In genomic region chr1:162367073-162367472, GRCh38 we compare ENCODE assay signal across 1 cellular context.
TF ChIP-seq lines count a peak whose summit lies in the region.

No MANE protein-coding gene starts in this region.

TF ChIP-seq in IMR-90, 13 proteins besides CTCF, POLR2A, EP300 and RAD21:
- no peak for TF ChIP-seq SMC3 (IDR thresholded peaks at IDR 0.05; ENCODE audit: low read depth, low read length)
- TF ChIP-seq MAZ (IDR thresholded peaks at IDR 0.05; ENCODE audit: borderline replicate concordance, low read depth, low read length): no peak
- no peak for TF ChIP-seq MXI1 (IDR thresholded peaks at IDR 0.05; ENCODE audit: borderline replicate concordance, low read depth, low read length)
- TF ChIP-seq FOS (IDR thresholded peaks at IDR 0.05; ENCODE audit: low read depth, low read length): no peak
- no peak for TF ChIP-seq RFX5 (IDR thresholded peaks at IDR 0.05; ENCODE audit: low read depth, low read length)
- no peak for TF ChIP-seq CHD1 (IDR thresholded peaks at IDR 0.05; ENCODE audit: low read depth, low read length)
- no peak for TF ChIP-seq CEBPB (IDR thresholded peaks at IDR 0.05; ENCODE audit: low read depth, low read length)
- TF ChIP-seq MAFK (IDR thresholded peaks at IDR 0.05; ENCODE audit: low read depth, low read length): no peak
- no peak for TF ChIP-seq RCOR1 (IDR thresholded peaks at IDR 0.05; ENCODE audit: insufficient replicate concordance, low read length)
- TF ChIP-seq BHLHE40 (IDR thresholded peaks at IDR 0.05; ENCODE audit: low read depth, low read length): no peak
- no peak for TF ChIP-seq USF2 (IDR thresholded peaks at IDR 0.05; ENCODE audit: low read depth, low read length)
- no peak for TF ChIP-seq NFE2L2 (IDR thresholded peaks at IDR 0.05; ENCODE audit: low read depth, low read length)
- no peak for TF ChIP-seq ELK1 (IDR thresholded peaks at IDR 0.05; ENCODE audit: borderline replicate concordance, low read depth, low read length)
TF ChIP-seq in IMR-90: peak in this region for 0.
